ENCODE assay signal across 26 cellular contexts in genomic region chr17:77798481-77798880, GRCh38.
"Had no signal": no experiment of that assay in that cellular context is flagged by ENCODE, and none has a peak within 500 bp of the region (broad histone marks: within the 10 kb centered on the region; RNA-seq: fewer than 3 reads in every experiment).

No MANE protein-coding gene starts in this region.

- DNase-seq: dermis blood vessel endothelial cell; effector memory CD4-positive, alpha-beta T cell; foreskin keratinocyte; heart right ventricle; hippocampal formation; left colon; mesenchymal stem cell; mucosa of descending colon; naive B cell; stimulated activated CD4-positive, alpha-beta T cell treated with anti-CD3 and anti-CD28 coated beads, Interleukin-4, amount 100 ng/mL, for 4 hours; stimulated activated naive B cell treated with anti-CD40 and anti-IgM and Interleukin-4, amounts not matched to agents 10 μg/mL and 1 μg/mL and 100 μg/mL, for 72 hours; stimulated activated naive CD8-positive, alpha-beta T cell treated with anti-CD3 and anti-CD28 coated beads, Interleukin-15, amount 100 ng/mL, for 72 hours; transverse colon; upper lobe of right lung; uterus had no signal

- H3K9me3 ChIP-seq: esophagus muscularis mucosa, gastroesophageal sphincter, heart right ventricle, mucosa of descending colon, prostate gland, right atrium auricular region, suprapubic skin, transverse colon, upper lobe of right lung, uterus had no signal

- FAIRE-seq: endothelial cell of umbilical vein, islet of Langerhans had no signal

- H3K79me2 ChIP-seq: parathyroid adenoma had no signal

- ATAC-seq: foreskin keratinocyte; gastroesophageal sphincter; heart right ventricle; left colon; mucosa of descending colon; natural killer cell treated with Interleukin-12 subunit alpha and Interleukin-12 subunit beta and Interleukin-15 and Interleukin-18, amount 100 ng/mL, for 72 hours; sciatic nerve; stimulated activated naive B cell treated with anti-CD40 and anti-IgM and Interleukin-4, amounts not matched to agents 10 μg/mL and 1 μg/mL and 100 μg/mL, for 72 hours; stimulated activated naive CD8-positive, alpha-beta T cell treated with anti-CD3 and anti-CD28 coated beads, Interleukin-15, amount 100 ng/mL, for 72 hours; upper lobe of right lung had no signal

- H3K36me3 ChIP-seq: esophagus muscularis mucosa, gastroesophageal sphincter, heart right ventricle, prostate gland, right atrium auricular region, suprapubic skin, transverse colon, upper lobe of right lung, uterus had no signal

- H3K27ac ChIP-seq: coronary artery, foreskin keratinocyte, heart right ventricle, parathyroid adenoma, prostate gland, right atrium auricular region, suprapubic skin, transverse colon, upper lobe of right lung, uterus had no signal

- H2AFZ ChIP-seq: parathyroid adenoma had no signal

- H3K4me1 ChIP-seq: foreskin keratinocyte, parathyroid adenoma, prostate gland, upper lobe of right lung had no signal

- H3K27me3 ChIP-seq: esophagus muscularis mucosa, gastroesophageal sphincter, right atrium auricular region, uterus had no signal

- H3K4me3 ChIP-seq: coronary artery, esophagus muscularis mucosa, gastroesophageal sphincter, heart right ventricle, mucosa of descending colon, prostate gland, right atrium auricular region, suprapubic skin, transverse colon, upper lobe of right lung, uterus had no signal

- H3K9ac ChIP-seq: parathyroid adenoma had no signal
